6 cellular contexts compared by ENCODE assay signal in the genomic region with DNA sequence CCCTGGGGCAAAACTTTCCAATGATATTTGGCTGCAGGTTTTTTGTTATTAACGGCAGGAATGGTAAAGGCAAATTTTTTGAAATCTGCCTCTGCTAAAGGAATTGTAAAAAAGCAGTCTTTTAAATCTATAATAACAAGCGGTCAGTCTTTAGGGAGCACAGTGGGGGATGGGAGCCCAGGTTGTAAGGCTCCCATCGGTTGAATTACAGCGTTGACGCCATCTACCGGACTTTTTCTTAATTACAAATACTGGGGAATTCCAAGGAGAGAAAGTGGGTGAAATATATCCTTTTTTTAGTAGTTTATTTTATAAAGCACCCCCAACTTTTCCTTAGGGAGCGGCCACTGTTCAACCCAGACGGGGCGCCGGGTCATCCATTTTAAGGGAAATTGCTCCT. TPM values are rescaled to one million over a fixed set of nuclear protein-coding genes. Genes with fewer than 3 reads are reported as not detected.
DNase-seq lines count a peak whose midpoint lies in the region; ATAC-seq, FAIRE-seq and TF ChIP-seq lines count a peak whose summit lies in the region.
"Not testable (repeated sequence)": the region's sequence is repeated elsewhere in the genome, so short reads cannot be mapped to it uniquely, and the experiment has no call there.

No MANE protein-coding gene starts in this region.

- POLR2A ChIA-PET in HCT116 (lab: Charles Lee); WTC11 (lab: Charles Lee): not testable (repeated sequence)

- not testable (repeated sequence) for H3K4me3 Mint-ChIP-seq in WTC11

- not testable (repeated sequence) for H3K27ac ChIP-seq in HCT116 (ENCODE audit: low read depth, low read length); left lung; upper lobe of right lung

- H3K9ac ChIP-seq in HCT116 (ENCODE audit: low read length): not testable (repeated sequence)

- peak; percentile 89 for FAIRE-seq in G401.6 (lab: Jason Lieb, UNC)

- CTCF ChIA-PET in HCT116 (lab: Charles Lee); WTC11 (lab: Charles Lee): not testable (repeated sequence)

- intact Hi-C loops in HCT116 (cut with micrococcal nuclease); left lung (cut with DNase I); upper lobe of right lung (cut with DNase I): not testable (repeated sequence)

- BruUV-seq in HCT116 (replicated peaks; lab: Mats Ljungman, UMichigan): not testable (repeated sequence)

- not testable (repeated sequence) for H3K79me2 ChIP-seq in HCT116 (ENCODE audit: insufficient read depth, low read length)

- RAD21 ChIA-PET in HCT116 (lab: Charles Lee; ENCODE audit: low non-redundant PET in 1 of 2, low total read pairs in 2 of 2, uncharacterized antibody in 2 of 2, unreplicated experiment in 2 of 2): not testable (repeated sequence)

- not testable (repeated sequence) for H4K20me1 ChIP-seq in HCT116 (ENCODE audit: insufficient read depth)

- H3K36me3 ChIP-seq in HCT116 (ENCODE audit: control insufficient read depth in 1 of 2, insufficient read depth in 2 of 2, low read length in 2 of 2); left lung; upper lobe of right lung: not testable (repeated sequence)

- H3K4me2 ChIP-seq in HCT116 (ENCODE audit: low read length): not testable (repeated sequence)

- TF ChIP-seq CTCF in HCT116 (IDR thresholded peaks at IDR 0.05 in 2 of 3, conservative IDR thresholded peaks at IDR 0.05 in 1 of 3; ENCODE audit: borderline replicate concordance in 1 of 3, insufficient read depth in 1 of 3, low read depth in 2 of 3, low read length in 2 of 3); WTC11 (IDR thresholded peaks at IDR 0.05); left lung (IDR thresholded peaks at IDR 0.05); upper lobe of right lung (IDR thresholded peaks at IDR 0.05): not testable (repeated sequence)

- not testable (repeated sequence) for H2AFZ ChIP-seq in HCT116 (ENCODE audit: low read depth, low read length, poor library complexity, severe bottlenecking)

- not testable (repeated sequence) for H3K4me1 Mint-ChIP-seq in WTC11

- H3K27me3 ChIP-seq in HCT116 (ENCODE audit: insufficient read depth, low read length); left lung; upper lobe of right lung: not testable (repeated sequence)

- H3K9me3 Mint-ChIP-seq in WTC11: not testable (repeated sequence)

- not testable (repeated sequence) for H3K4me3 ChIP-seq in HCT116 (replicated peaks in 1 of 2; ENCODE audit: low read depth in 1 of 2, low read length in 2 of 2); left lung; upper lobe of right lung

- not testable (repeated sequence) for H3K36me3 Mint-ChIP-seq in WTC11

- H3K27me3 Mint-ChIP-seq in WTC11 (ENCODE audit: low read depth): not testable (repeated sequence)

- DNase-seq in HCT116 (ENCODE audit: low read depth, low spot score); WTC11 (ENCODE audit: low spot score); left lung; upper lobe of right lung: not testable (repeated sequence)

- not testable (repeated sequence) for H3K9me3 ChIP-seq in HCT116 (ENCODE audit: control insufficient read depth in 1 of 2, insufficient read depth in 1 of 2, low read depth in 1 of 2, low read length in 2 of 2); left lung; upper lobe of right lung

- not testable (repeated sequence) for H3K9me2 ChIP-seq in HCT116 (ENCODE audit: insufficient read depth)

- not testable (repeated sequence) for TF ChIP-seq POLR2A in HCT116 (IDR thresholded peaks at IDR 0.05; ENCODE audit: borderline replicate concordance, extremely low read depth, insufficient read depth, insufficient read length)

- not testable (repeated sequence) for TF ChIP-seq RAD21 in HCT116 (IDR thresholded peaks at IDR 0.05; ENCODE audit: low read depth)

- not testable (repeated sequence) for H3K27ac Mint-ChIP-seq in WTC11

- 0 out of 2 replicates have a peak, but pooled peaks have one; percentile 50 for ATAC-seq in HCT116
- peak; percentile 54; the same call in 2 of the 3 replicates for ATAC-seq in SK-N-SH treated with all-trans-retinoic acid at 6 μM for 48 hours
- ATAC-seq in WTC11: peak; percentile 78
- ATAC-seq in left lung: peak; percentile 34
- peak; percentile 60 for ATAC-seq in upper lobe of right lung

- H3K4me1 ChIP-seq in HCT116 (ENCODE audit: control insufficient read depth in 1 of 2, insufficient read depth in 2 of 2, low read length in 2 of 2); left lung; upper lobe of right lung: not testable (repeated sequence)

RNA-seq across cellular contexts. Expression of a gene that starts 7.5 kb away (rescaled TPM):
- 5.1 TPM for total RNA-seq in HCT116 (2021; ENCODE audit: unreplicated experiment)
- polyA plus RNA-seq in HCT116 (2012): 2.1 and 3.5 TPM in 2 replicates
- 3.8 to 5.2 TPM (median 4.2 TPM) in 3 replicates for total RNA-seq in WTC11 (2021)
- total RNA-seq in left lung: 100 to 1,000 TPM in 1 of 2 donors, 10 to 100 TPM in 1; 95.5 to 124 TPM
- total RNA-seq in upper lobe of right lung: 200 TPM

RNA-seq across cellular contexts. Expression of a gene that starts 17.4 kb away (rescaled TPM):
- 16.4 TPM for total RNA-seq in HCT116 (2021; ENCODE audit: unreplicated experiment)
- 18.6 and 23.7 TPM in 2 replicates for polyA plus RNA-seq in HCT116 (2012)
- 13.8 to 16.5 TPM (median 15.7 TPM) in 3 replicates for total RNA-seq in WTC11 (2021)
- total RNA-seq in left lung: 10 to 100 TPM; 16.2 to 17.8 TPM
- total RNA-seq in upper lobe of right lung: 20.5 TPM

RNA-seq across cellular contexts. Expression of a gene that starts 25.2 kb away (rescaled TPM):
- 6.3 TPM for total RNA-seq in HCT116 (2021; ENCODE audit: unreplicated experiment)
- polyA plus RNA-seq in HCT116 (2012): 3.4 and 4.7 TPM in 2 replicates
- 3.7 to 5.1 TPM (median 5.0 TPM) in 3 replicates for total RNA-seq in WTC11 (2021)
- 100 to 1,000 TPM in 1 of 2 donors, 10 to 100 TPM in 1; 81.3 to 101 TPM for total RNA-seq in left lung
- 166 TPM for total RNA-seq in upper lobe of right lung

RNA-seq across cellular contexts. Expression of a gene that starts 30.4 kb away (rescaled TPM):
- total RNA-seq in HCT116 (2021; ENCODE audit: unreplicated experiment) (68.0 TPM), WTC11 (2021) (80.0 to 84.0 TPM (median 81.8 TPM) in 3 replicates), left lung (10 to 100 TPM; 65.4 to 67.9 TPM), upper lobe of right lung (58.8 TPM)
- 42.8 and 49.2 TPM in 2 replicates for polyA plus RNA-seq in HCT116 (2012)

RNA-seq across cellular contexts. Expression of a gene that starts 30.6 kb away (rescaled TPM):
- total RNA-seq in HCT116 (2021; ENCODE audit: unreplicated experiment): 68.3 TPM
- polyA plus RNA-seq in HCT116 (2012): 79.4 and 88.7 TPM in 2 replicates
- total RNA-seq in WTC11 (2021): 73.8 to 88.7 TPM (median 79.0 TPM) in 3 replicates
- total RNA-seq in left lung: 10 to 100 TPM; 42.9 to 56.2 TPM
- total RNA-seq in upper lobe of right lung: 43.9 TPM

Comparison
In these comparisons a context has a peak if more than half of its experiments do, and no peak if none do; other contexts are left out.
1. RNA of a gene that starts 7.5 kb away (total RNA-seq): 200 TPM in upper lobe of right lung (single experiment) and 95.5 to 124 TPM in left lung; 5.1 TPM in HCT116 (single experiment) and 3.8 to 5.2 TPM in WTC11; every median in the first group is over 10 times any median in the second.
2. RNA of a gene that starts 25.2 kb away (total RNA-seq): 166 TPM in upper lobe of right lung (single experiment) and 81.3 to 101 TPM in left lung; 6.3 TPM in HCT116 (single experiment) and 3.7 to 5.1 TPM in WTC11; every median in the first group is over 10 times any median in the second.
3. Peak in every context shown above with its lines, with median percentiles within 50 percentile points of each other: ATAC-seq.